In the genomic region with DNA sequence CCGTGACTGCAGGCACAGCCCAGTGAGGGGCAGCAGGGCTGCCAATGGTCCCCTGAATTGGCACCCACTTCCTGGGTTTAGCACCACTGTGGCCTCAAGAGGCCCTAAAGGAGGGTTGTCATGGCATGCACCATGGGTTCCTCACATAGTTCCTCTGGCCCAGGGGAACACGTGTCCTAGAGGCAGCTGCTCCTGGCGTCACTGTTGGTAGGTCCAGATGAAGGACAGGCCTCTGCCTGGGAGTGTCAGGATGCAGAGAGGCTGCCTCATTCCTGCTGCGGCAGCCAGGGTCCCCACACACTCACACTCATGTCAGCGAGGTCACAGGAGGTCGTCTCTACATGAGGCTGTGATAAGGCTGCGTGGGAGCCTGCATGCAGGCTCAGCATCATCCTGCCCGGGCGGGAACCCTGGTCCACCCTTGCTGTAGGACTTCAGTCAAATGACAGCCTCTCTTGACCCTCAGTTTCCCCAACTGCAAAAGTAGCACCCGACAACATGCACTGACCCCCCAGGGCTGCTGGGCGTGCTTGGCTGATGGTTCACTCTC, we compare ENCODE assay signal across 10 cellular contexts. TPM values are rescaled to one million over a fixed set of nuclear protein-coding genes. Genes with fewer than 3 reads are reported as not detected.
A peak's percentile ranks its signal among the peaks of the same experiment; 100 is the strongest.
DNase-seq lines count a peak whose midpoint lies in the region; ATAC-seq and TF ChIP-seq lines count a peak whose summit lies in the region.
"Had no signal": no experiment of that assay in that cellular context is flagged by ENCODE, and none has a peak within 500 bp of the region (broad histone marks: within the 10 kb centered on the region; RNA-seq: fewer than 3 reads in every experiment).

No MANE protein-coding gene starts in this region.

- no peak overlapping the region for H3K23ac ChIP-seq in mesendoderm (ENCODE audit: low read length)

- H3K9me3 Mint-ChIP-seq in activated T-helper 2 cell treated with anti-CD3 and anti-CD28 coated beads, Interferon-gamma antibody, Interleukin-2, Interleukin-4, amounts not matched to agents 10 μg/mL and 5 μg/mL and 100 μg/mL, durations not matched to agents 14 hours and 24 hours and 36 hours = no peaks in the 10 kb centered on the region
- H3K9me3 Mint-ChIP-seq: CD14-positive monocyte, neural crest cell had no signal

- H3K79me2 ChIP-seq in mesendoderm (ENCODE audit: control insufficient read depth, insufficient read depth, low read length) = no peaks in the 10 kb centered on the region

- H2BK120ac ChIP-seq in mesendoderm (ENCODE audit: low read depth, low read length) = no peak overlapping the region

- H4K5ac ChIP-seq in mesendoderm (ENCODE audit: low read length) = no peak overlapping the region

- no peak overlapping the region for H4K8ac ChIP-seq in mesendoderm (ENCODE audit: low read depth, low read length)

- H3K79me1 ChIP-seq in mesendoderm (ENCODE audit: low read length) = no peaks in the 10 kb centered on the region

- no peaks in the 10 kb centered on the region for H3K36me3 Mint-ChIP-seq in activated T-helper 2 cell treated with anti-CD3 and anti-CD28 coated beads, Interferon-gamma antibody, Interleukin-2, Interleukin-4, amounts not matched to agents 10 μg/mL and 5 μg/mL and 100 μg/mL, durations not matched to agents 14 hours and 24 hours and 36 hours (ENCODE audit: low read depth)

- H3K56ac ChIP-seq in mesendoderm (ENCODE audit: low read length) = peak overlapping the region; percentile 12

- intact Hi-C loops in Right ventricle myocardium superior (cut with DNase I) = loop anchor here (10.0 kb wide), 2 partner anchors 137 to 317 kb away; no protein-coding TSS in a partner anchor
- intact Hi-C loops in activated T-helper 2 cell treated with anti-CD3 and anti-CD28 coated beads, Interferon-gamma antibody, Interleukin-2, Interleukin-4, amounts not matched to agents 10 μg/mL and 5 μg/mL and 100 μg/mL, durations not matched to agents 14 hours and 24 hours and 36 hours (cut with micrococcal nuclease) = loop anchor here (1.0 to 2.0 kb wide), 2 partner anchors 137 to 330 kb away; no protein-coding TSS in a partner anchor
- intact Hi-C loops in upper lobe of right lung (cut with DNase I) = no loop called here

- peak overlapping the region; percentile 21 for H3K9ac ChIP-seq in mesendoderm (ENCODE audit: low read length)

- no peak overlapping the region for H3K18ac ChIP-seq in mesendoderm (ENCODE audit: low read length)

- DNase-seq in Right ventricle myocardium superior (peak; percentile 37), right atrium auricular region (ENCODE audit: low spot score) (no peak), mesendoderm (no peak), upper lobe of right lung (no peak), kidney tubule cell (ENCODE audit: low spot score) (no peak), hypothalamus (lab: John Stamatoyannopoulos, UW) (no peak)
- no peak for DNase-seq in activated T-helper 2 cell treated with anti-CD3 and anti-CD28 coated beads, Interferon-gamma antibody, Interleukin-2, Interleukin-4, amounts not matched to agents 10 μg/mL and 5 μg/mL and 100 μg/mL, durations not matched to agents 14 hours and 24 hours and 36 hours (ENCODE audit: low spot score)

- H3K27me3 Mint-ChIP-seq in activated T-helper 2 cell treated with anti-CD3 and anti-CD28 coated beads, Interferon-gamma antibody, Interleukin-2, Interleukin-4, amounts not matched to agents 10 μg/mL and 5 μg/mL and 100 μg/mL, durations not matched to agents 14 hours and 24 hours and 36 hours (ENCODE audit: low read depth) = no peaks in the 10 kb centered on the region

- H3K27ac Mint-ChIP-seq in activated T-helper 2 cell treated with anti-CD3 and anti-CD28 coated beads, Interferon-gamma antibody, Interleukin-2, Interleukin-4, amounts not matched to agents 10 μg/mL and 5 μg/mL and 100 μg/mL, durations not matched to agents 14 hours and 24 hours and 36 hours = peak overlapping the region; percentile 91

- H3K4me2 ChIP-seq in mesendoderm (ENCODE audit: low read length) = no peak overlapping the region

- no CpG with 5 or more reads among the region's 11 CpGs for WGBS in mesendoderm (ENCODE audit: extremely low coverage, insufficient coverage, low lambda C conversion rate)

- H3K4me1 ChIP-seq in right atrium auricular region (peaks cover 0 to 16% of the 10 kb centered on the region in 2 donors), mesendoderm (ENCODE audit: control insufficient read depth, low read depth, low read length) (peaks cover 3% of the 10 kb centered on the region), upper lobe of right lung (peaks cover 10% of the 10 kb centered on the region)

- H3K9me3 ChIP-seq in right atrium auricular region = no peaks in the 10 kb centered on the region
- no peaks in the 10 kb centered on the region for H3K9me3 ChIP-seq in upper lobe of right lung

- no peak overlapping the region for H3K4me3 ChIP-seq in right atrium auricular region
- H3K4me3 ChIP-seq in mesendoderm (ENCODE audit: low read length) = no peak overlapping the region
- H3K4me3 ChIP-seq in upper lobe of right lung = peak overlapping the region; percentile 75

- no peak overlapping the region for H2BK5ac ChIP-seq in mesendoderm (ENCODE audit: low read length)

- ATAC-seq in Right ventricle myocardium superior (ENCODE audit: poor library complexity) = no peak
- ATAC-seq in upper lobe of right lung = no peak
- no peak for ATAC-seq in HG02938 (IDR thresholded peaks at IDR 0.05; ENCODE audit: unreplicated experiment)

- H3K27ac ChIP-seq in right atrium auricular region = no peak overlapping the region
- H3K27ac ChIP-seq in mesendoderm (ENCODE audit: low read depth, low read length) = no peak overlapping the region
- H3K27ac ChIP-seq in upper lobe of right lung = no peak overlapping the region

- no peak overlapping the region for H2BK15ac ChIP-seq in mesendoderm (replicated peaks; ENCODE audit: low read depth)

- H3K4me1 Mint-ChIP-seq in activated T-helper 2 cell treated with anti-CD3 and anti-CD28 coated beads, Interferon-gamma antibody, Interleukin-2, Interleukin-4, amounts not matched to agents 10 μg/mL and 5 μg/mL and 100 μg/mL, durations not matched to agents 14 hours and 24 hours and 36 hours (ENCODE audit: low read depth) = peaks cover 13% of the 10 kb centered on the region

- H3K36me3 ChIP-seq in right atrium auricular region (no peaks in the 10 kb centered on the region), mesendoderm (ENCODE audit: control insufficient read depth, insufficient read depth, low read length) (no peaks in the 10 kb centered on the region), upper lobe of right lung (no peaks in the 10 kb centered on the region)

- peak overlapping the region; percentile 90 for H3K4me3 Mint-ChIP-seq in activated T-helper 2 cell treated with anti-CD3 and anti-CD28 coated beads, Interferon-gamma antibody, Interleukin-2, Interleukin-4, amounts not matched to agents 10 μg/mL and 5 μg/mL and 100 μg/mL, durations not matched to agents 14 hours and 24 hours and 36 hours (ENCODE audit: low read depth)

- H3K4ac ChIP-seq in mesendoderm (ENCODE audit: low read depth, low read length) = no peak overlapping the region

- TF ChIP-seq CTCF in right atrium auricular region (IDR thresholded peaks at IDR 0.05) (no peak), upper lobe of right lung (IDR thresholded peaks at IDR 0.05) (no peak)

- no peak overlapping the region for H2AK5ac ChIP-seq in mesendoderm (ENCODE audit: low read length)

- no peaks in the 10 kb centered on the region for H3K27me3 ChIP-seq in right atrium auricular region
- H3K27me3 ChIP-seq in mesendoderm (ENCODE audit: insufficient read depth, low read length, poor library complexity) = no peaks in the 10 kb centered on the region
- no peaks in the 10 kb centered on the region for H3K27me3 ChIP-seq in upper lobe of right lung

RNA-seq across cellular contexts. Expression of a gene that starts 26.1 kb away (rescaled TPM):
- total RNA-seq in Right ventricle myocardium superior (15.7 TPM), right atrium auricular region (10 to 100 TPM; 16.7 to 17.4 TPM), upper lobe of right lung (17.2 TPM)
- total RNA-seq in activated T-helper 2 cell treated with anti-CD3 and anti-CD28 coated beads, Interferon-gamma antibody, Interleukin-2, Interleukin-4, amounts not matched to agents 10 μg/mL and 5 μg/mL and 100 μg/mL, durations not matched to agents 14 hours and 24 hours and 36 hours = 23.4 and 24.3 TPM in 2 replicates
- 5.4 TPM for polyA plus RNA-seq in mesendoderm (2013, experiment 1 of 2)
- polyA plus RNA-seq in mesendoderm (2013, experiment 2 of 2) = 5.6 TPM

RNA-seq across cellular contexts. Expression of a gene that starts 58.3 kb away (rescaled TPM):
- 9.8 TPM for total RNA-seq in Right ventricle myocardium superior
- total RNA-seq in right atrium auricular region = 1 to 10 TPM; 6.2 to 6.8 TPM
- 36.4 and 38.8 TPM in 2 replicates for total RNA-seq in activated T-helper 2 cell treated with anti-CD3 and anti-CD28 coated beads, Interferon-gamma antibody, Interleukin-2, Interleukin-4, amounts not matched to agents 10 μg/mL and 5 μg/mL and 100 μg/mL, durations not matched to agents 14 hours and 24 hours and 36 hours
- 12.3 TPM for polyA plus RNA-seq in mesendoderm (2013, experiment 1 of 2)
- polyA plus RNA-seq in mesendoderm (2013, experiment 2 of 2) = 12.4 TPM
- total RNA-seq in upper lobe of right lung = 20.6 TPM
